14 cellular contexts compared by ENCODE assay signal in the genomic region with DNA sequence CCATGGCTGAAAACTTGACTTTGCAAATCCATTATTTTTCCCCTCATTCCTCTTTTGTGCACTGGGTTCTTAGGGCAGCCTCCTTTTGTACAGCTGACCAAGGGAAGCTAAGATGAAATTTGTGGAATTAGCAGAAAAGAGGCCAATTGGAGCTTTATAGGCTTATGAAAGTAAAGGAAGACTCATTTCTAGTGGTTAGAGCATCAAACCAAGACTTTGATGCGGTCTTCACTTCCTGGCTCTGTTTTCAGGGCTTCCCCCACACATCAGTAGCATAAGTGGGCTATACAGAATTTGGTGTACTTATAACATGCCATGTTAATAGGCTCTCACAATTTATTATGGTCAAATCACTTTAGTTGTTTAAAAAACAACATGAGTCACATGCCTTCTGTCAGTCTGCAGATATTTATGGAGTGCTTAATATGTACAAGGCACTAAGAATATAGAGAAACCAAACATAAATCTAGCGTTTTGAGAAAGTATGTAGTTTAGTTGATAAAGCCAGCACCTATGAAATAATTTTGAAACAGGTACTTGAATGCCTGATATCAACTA. TPM values are rescaled to one million over a fixed set of nuclear protein-coding genes. Genes with fewer than 3 reads are reported as not detected.
DNase-seq lines count a peak whose midpoint lies in the region; ATAC-seq, FAIRE-seq and TF ChIP-seq lines count a peak whose summit lies in the region.
"Had no signal": no experiment of that assay in that cellular context is flagged by ENCODE, and none has a peak within 500 bp of the region (broad histone marks: within the 10 kb centered on the region; RNA-seq: fewer than 3 reads in every experiment).

No MANE protein-coding gene starts in this region.

- no peaks in the 10 kb centered on the region for H3K36me3 Mint-ChIP-seq in activated naive CD8-positive, alpha-beta T cell treated with anti-CD3 and anti-CD28 coated beads, Interleukin-2, amount 50 U/mL, for 24 hours (ENCODE audit: low read depth)
- H3K36me3 Mint-ChIP-seq: mesothelial cell of epicardium had no signal

- H3K27ac Mint-ChIP-seq in activated naive CD8-positive, alpha-beta T cell treated with anti-CD3 and anti-CD28 coated beads, Interleukin-2, amount 50 U/mL, for 24 hours, result no peak overlapping the region
- H3K27ac Mint-ChIP-seq: mesothelial cell of epicardium had no signal

- H3K27me3 Mint-ChIP-seq in activated naive CD8-positive, alpha-beta T cell treated with anti-CD3 and anti-CD28 coated beads, Interleukin-2, amount 50 U/mL, for 24 hours, result peaks cover 27% of the 10 kb centered on the region

- H3K9me3 Mint-ChIP-seq in activated naive CD8-positive, alpha-beta T cell treated with anti-CD3 and anti-CD28 coated beads, Interleukin-2, amount 50 U/mL, for 24 hours, result no peaks in the 10 kb centered on the region
- H3K9me3 Mint-ChIP-seq: mesothelial cell of epicardium had no signal

- TF ChIP-seq CTCF in GM13977 (IDR thresholded peaks at IDR 0.05; ENCODE audit: extremely low read depth, insufficient read depth, missing control alignments), result no peak

- in situ Hi-C loops in GM13977 (cut with MboI; ENCODE audit: low pct_unique_long_range_greater_than_20kb, low sequenced_read_pairs, unreplicated experiment), result no loop called here

- DNase-seq in GM13977 (ENCODE audit: low spot score) (peak; percentile 58), frontal cortex (ENCODE audit: low spot score in 2 of 2) (no peak), RKO (ENCODE audit: low spot score) (no peak), DMS114 treated with DMSO at 0.1 percent for 48 hours (lab: John Stamatoyannopoulos, UW; ENCODE audit: unreplicated experiment) (no peak)
- no peak for DNase-seq in activated naive CD8-positive, alpha-beta T cell treated with anti-CD3 and anti-CD28 coated beads, Interleukin-2, amount 50 U/mL, for 24 hours
- no peak for DNase-seq in stimulated activated CD4-positive, alpha-beta T cell treated with anti-CD3 and anti-CD28 coated beads, Interleukin-12 subunit alpha, Interleukin-12 subunit beta, amount 100 ng/mL, for 4 hours
- DNase-seq: body of pancreas, foreskin fibroblast, GDM1, NCI-H524, WERI-Rb-1 had no signal

- H3K4me1 Mint-ChIP-seq in activated naive CD8-positive, alpha-beta T cell treated with anti-CD3 and anti-CD28 coated beads, Interleukin-2, amount 50 U/mL, for 24 hours, result peaks cover 7% of the 10 kb centered on the region

- FAIRE-seq in frontal cortex (lab: Jason Lieb, UNC), result no peak

- no peak overlapping the region for H3K4me3 Mint-ChIP-seq in activated naive CD8-positive, alpha-beta T cell treated with anti-CD3 and anti-CD28 coated beads, Interleukin-2, amount 50 U/mL, for 24 hours
- H3K4me3 Mint-ChIP-seq: mesothelial cell of epicardium had no signal

- peak; percentile 63 for ATAC-seq in GM19438 (IDR thresholded peaks at IDR 0.05; ENCODE audit: low read depth, unreplicated experiment)
- peak; percentile 62 for ATAC-seq in HG03045 (IDR thresholded peaks at IDR 0.05; ENCODE audit: unreplicated experiment)
- peak; percentile 69 for ATAC-seq in activated naive CD8-positive, alpha-beta T cell treated with anti-CD3 and anti-CD28 coated beads, Interleukin-2, amount 50 U/mL, for 24 hours
- ATAC-seq: body of pancreas had no signal

RNA-seq across cellular contexts. Expression of a gene that starts 5.7 kb away (rescaled TPM):
- 71.3 TPM for total RNA-seq in frontal cortex
